In the genomic region with DNA sequence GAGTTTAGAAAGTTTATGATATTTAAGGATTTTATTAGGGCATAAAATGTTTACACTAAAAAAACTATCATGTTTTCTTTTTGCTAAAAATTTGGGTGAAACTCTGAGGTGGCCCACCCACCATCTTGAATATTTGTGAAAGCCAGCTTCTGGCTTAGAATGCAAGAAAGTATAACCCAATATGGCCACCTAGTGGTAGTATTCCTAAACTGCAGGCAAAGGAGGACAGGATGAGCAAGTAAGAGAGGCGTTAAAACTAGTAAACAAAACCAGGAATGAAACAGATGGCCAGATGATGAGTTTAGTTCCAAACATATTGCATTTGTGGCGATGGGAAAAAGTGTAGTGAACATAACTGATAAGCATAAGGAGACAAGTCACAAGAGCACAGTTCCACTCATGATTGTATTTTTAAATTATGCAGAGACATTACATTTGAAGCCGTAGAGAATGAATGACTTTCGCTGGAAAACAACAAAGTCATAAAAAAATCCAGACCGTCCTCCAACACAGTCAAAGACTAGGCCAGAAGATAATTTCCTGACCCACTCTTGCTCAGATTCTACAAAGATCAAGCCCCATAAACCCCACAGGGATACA, we compare ENCODE assay signal across 8 cellular contexts.
DNase-seq lines count a peak whose midpoint lies in the region; ATAC-seq, FAIRE-seq and TF ChIP-seq lines count a peak whose summit lies in the region.

No MANE protein-coding gene starts in this region.

- in situ Hi-C loops in GM12878 (cut with MboI) = loop anchor here (5.0 kb wide), 1 partner anchor 199 kb away; no protein-coding TSS in a partner anchor

- CTCF ChIA-PET in GM12878 (lab: Yijun Ruan, JAX) = interaction anchor here (0.5 to 2.1 kb wide), 21 partner anchors 11 to 583 kb away, joined by 3 to 24 read pairs (median 4); no protein-coding TSS in a partner anchor

- SMC1A ChIA-PET in GM12878 (lab: Charles Lee; ENCODE audit: uncharacterized antibody, unreplicated experiment) = interaction anchor here (1.0 to 1.7 kb wide), 7 partner anchors 26 to 320 kb away, joined by 3 to 12 read pairs (median 4); no protein-coding TSS in a partner anchor

- H3K4me1 ChIP-seq in GM12878 (ENCODE audit: control insufficient read depth, insufficient read depth, low read length) (no peaks in the 10 kb centered on the region), spleen (no peaks in the 10 kb centered on the region)

- TF ChIP-seq EP300 in GM12878 (IDR thresholded peaks at IDR 0.05; ENCODE audit: borderline replicate concordance in 1 of 2, control insufficient read depth in 1 of 2, low read depth in 2 of 2, low read length in 2 of 2) = no peak

- H3K9me3 ChIP-seq in GM12878 (replicated peaks; ENCODE audit: control insufficient read depth, insufficient read depth, low read length) (no peaks in the 10 kb centered on the region), spleen (peaks cover 0 to 5% (median 0%) of the 10 kb centered on the region in 8 donors)

- H3K27ac ChIP-seq in GM12878 (ENCODE audit: control insufficient read depth, insufficient read depth) = no peak overlapping the region
- no peak overlapping the region for H3K27ac ChIP-seq in spleen

- no peaks in the 10 kb centered on the region for H3K36me3 ChIP-seq in GM12878 (ENCODE audit: control insufficient read depth in 2 of 2, insufficient read depth in 2 of 2, low read length in 1 of 2)
- H3K36me3 ChIP-seq in spleen = peaks cover 0 to 78% (median 7%) of the 10 kb centered on the region in 6 donors

- TF ChIP-seq POLR2A in GM12878 (IDR thresholded peaks at IDR 0.05; ENCODE audit: low read depth, low read length) (no peak), spleen (IDR thresholded peaks at IDR 0.05) (no peak)

- DNase-seq in DMS53 treated with DMSO at 0.1 percent for 48 hours (lab: John Stamatoyannopoulos, UW; ENCODE audit: unreplicated experiment) (peak; percentile 70), HuH-7.5 (ENCODE audit: low spot score) (peak; percentile 34), OCI-M1 (lab: John Stamatoyannopoulos, UW) (peak; percentile 88), GM12878 (ENCODE audit: low read depth, low spot score) (peak; percentile 35), iPS DF 4.7 (ENCODE audit: extremely low read depth, low spot score) (peak; percentile 46), spleen (no peak)

- H3K27me3 ChIP-seq in GM12878 (replicated peaks in 1 of 2; ENCODE audit: control insufficient read depth in 2 of 2, insufficient read depth in 2 of 2, low read length in 1 of 2) = no peaks in the 10 kb centered on the region
- no peaks in the 10 kb centered on the region for H3K27me3 ChIP-seq in spleen (replicated peaks in 1 of 7)

- no peak overlapping the region for H3K9ac ChIP-seq in GM12878 (ENCODE audit: control insufficient read depth, insufficient read depth, low read length)

- no peak overlapping the region for H3K4me2 ChIP-seq in GM12878 (ENCODE audit: control insufficient read depth, insufficient read depth)

- H3K4me3 ChIP-seq in GM12878 (no peak overlapping the region), spleen (no peak overlapping the region)

- WGBS in GM12878 (ENCODE audit: insufficient coverage, insufficient replicate concordance, low lambda C conversion rate, missing lambda C conversion rate) = 51% methylated on average over 5 of the region's 5 CpGs
- 61 to 68% (median 64%) methylated on average over 5 of the region's 5 CpGs for WGBS in spleen, 5 donors

- no TSS peak for BruUV-seq in GM12878 (replicated peaks; lab: Mats Ljungman, UMichigan)

- RAD21 ChIA-PET in GM12878 (lab: Charles Lee; ENCODE audit: unreplicated experiment) = interaction anchor here (0.7 to 2.9 kb wide), 5 partner anchors 44 to 319 kb away, joined by 3 to 15 read pairs (median 3); no protein-coding TSS in a partner anchor

- H4K20me1 ChIP-seq in GM12878 (ENCODE audit: control insufficient read depth, insufficient read depth) = no peaks in the 10 kb centered on the region

- ATAC-seq in GM19372 (IDR thresholded peaks at IDR 0.05; ENCODE audit: low read depth, unreplicated experiment) (peak; percentile 76), GM12878 (peak; percentile 82), HG03521 (IDR thresholded peaks at IDR 0.05; ENCODE audit: unreplicated experiment) (no peak)

- TF ChIP-seq CTCF in GM12878 (IDR thresholded peaks at IDR 0.05 in 2 of 3, conservative IDR thresholded peaks at IDR 0.05 in 1 of 3; ENCODE audit: control insufficient read depth in 2 of 3, extremely low read depth in 1 of 3, insufficient read depth in 1 of 3, low read depth in 3 of 3, low read length in 3 of 3) (peak; percentile 79 to 83 (median 81)), spleen (IDR thresholded peaks at IDR 0.05 in 8 of 11, conservative IDR thresholded peaks at IDR 0.05 in 3 of 11) (peak; percentile 62 to 90 (median 86))

- peak; percentile 98 for FAIRE-seq in GM12878 (lab: Jason Lieb, UNC)

- peak; percentile 92 for TF ChIP-seq RAD21 in GM12878 (IDR thresholded peaks at IDR 0.05; ENCODE audit: insufficient read depth, low read depth, low read length)

- intact Hi-C loops in GM12878 (cut with micrococcal nuclease; ENCODE audit: unreplicated experiment) = loop anchor here (1.0 to 10.0 kb wide), 3 partner anchors 59 to 321 kb away; no protein-coding TSS in a partner anchor
- intact Hi-C loops in spleen (cut with DNase I; ENCODE audit: low total_unique reads) = loop anchor here (10.0 kb wide), 1 partner anchor 201 kb away; no protein-coding TSS in a partner anchor

- no peaks in the 10 kb centered on the region for H3K79me2 ChIP-seq in GM12878 (ENCODE audit: control insufficient read depth, insufficient read depth, low read length)

- H2AFZ ChIP-seq in GM12878 (ENCODE audit: control insufficient read depth, low read depth, low read length) = peak overlapping the region; percentile 11; the same call in 1 of the 2 replicates

- POLR2A ChIA-PET in GM12878 (lab: Charles Lee) = no interaction called here

TF ChIP-seq in GM12878, 131 proteins besides CTCF, POLR2A, EP300 and RAD21:
- TF ChIP-seq SMC3 (IDR thresholded peaks at IDR 0.05; ENCODE audit: borderline replicate concordance, low read length) (peak; percentile 77; the same call in 1 of the 2 replicates), SRF (IDR thresholded peaks at IDR 0.05; ENCODE audit: low read depth in 2 of 2, low read length in 2 of 2) (no peak), YY1 (IDR thresholded peaks at IDR 0.05; ENCODE audit: low read depth, low read length) (peak; percentile 73)
- TF ChIP-seq, protein P1, sequence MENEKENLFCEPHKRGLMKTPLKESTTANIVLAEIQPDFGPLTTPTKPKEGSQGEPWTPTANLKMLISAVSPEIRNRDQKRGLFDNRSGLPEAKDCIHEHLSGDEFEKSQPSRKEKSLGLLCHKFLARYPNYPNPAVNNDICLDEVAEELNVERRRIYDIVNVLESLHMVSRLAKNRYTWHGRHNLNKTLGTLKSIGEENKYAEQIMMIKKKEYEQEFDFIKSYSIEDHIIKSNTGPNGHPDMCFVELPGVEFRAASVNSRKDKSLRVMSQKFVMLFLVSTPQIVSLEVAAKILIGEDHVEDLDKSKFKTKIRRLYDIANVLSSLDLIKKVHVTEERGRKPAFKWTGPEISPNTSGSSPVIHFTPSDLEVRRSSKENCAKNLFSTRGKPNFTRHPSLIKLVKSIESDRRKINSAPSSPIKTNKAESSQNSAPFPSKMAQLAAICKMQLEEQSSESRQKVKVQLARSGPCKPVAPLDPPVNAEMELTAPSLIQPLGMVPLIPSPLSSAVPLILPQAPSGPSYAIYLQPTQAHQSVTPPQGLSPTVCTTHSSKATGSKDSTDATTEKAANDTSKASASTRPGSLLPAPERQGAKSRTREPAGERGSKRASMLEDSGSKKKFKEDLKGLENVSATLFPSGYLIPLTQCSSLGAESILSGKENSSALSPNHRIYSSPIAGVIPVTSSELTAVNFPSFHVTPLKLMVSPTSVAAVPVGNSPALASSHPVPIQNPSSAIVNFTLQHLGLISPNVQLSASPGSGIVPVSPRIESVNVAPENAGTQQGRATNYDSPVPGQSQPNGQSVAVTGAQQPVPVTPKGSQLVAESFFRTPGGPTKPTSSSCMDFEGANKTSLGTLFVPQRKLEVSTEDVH (IDR thresholded peaks at IDR 0.05; ENCODE audit: low read depth, partially characterized antibody) = no peak
- TF ChIP-seq, protein P2, sequence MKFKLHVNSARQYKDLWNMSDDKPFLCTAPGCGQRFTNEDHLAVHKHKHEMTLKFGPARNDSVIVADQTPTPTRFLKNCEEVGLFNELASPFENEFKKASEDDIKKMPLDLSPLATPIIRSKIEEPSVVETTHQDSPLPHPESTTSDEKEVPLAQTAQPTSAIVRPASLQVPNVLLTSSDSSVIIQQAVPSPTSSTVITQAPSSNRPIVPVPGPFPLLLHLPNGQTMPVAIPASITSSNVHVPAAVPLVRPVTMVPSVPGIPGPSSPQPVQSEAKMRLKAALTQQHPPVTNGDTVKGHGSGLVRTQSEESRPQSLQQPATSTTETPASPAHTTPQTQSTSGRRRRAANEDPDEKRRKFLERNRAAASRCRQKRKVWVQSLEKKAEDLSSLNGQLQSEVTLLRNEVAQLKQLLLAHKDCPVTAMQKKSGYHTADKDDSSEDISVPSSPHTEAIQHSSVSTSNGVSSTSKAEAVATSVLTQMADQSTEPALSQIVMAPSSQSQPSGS (IDR thresholded peaks at IDR 0.05; ENCODE audit: low read length) = no peak
